In the genomic region with DNA sequence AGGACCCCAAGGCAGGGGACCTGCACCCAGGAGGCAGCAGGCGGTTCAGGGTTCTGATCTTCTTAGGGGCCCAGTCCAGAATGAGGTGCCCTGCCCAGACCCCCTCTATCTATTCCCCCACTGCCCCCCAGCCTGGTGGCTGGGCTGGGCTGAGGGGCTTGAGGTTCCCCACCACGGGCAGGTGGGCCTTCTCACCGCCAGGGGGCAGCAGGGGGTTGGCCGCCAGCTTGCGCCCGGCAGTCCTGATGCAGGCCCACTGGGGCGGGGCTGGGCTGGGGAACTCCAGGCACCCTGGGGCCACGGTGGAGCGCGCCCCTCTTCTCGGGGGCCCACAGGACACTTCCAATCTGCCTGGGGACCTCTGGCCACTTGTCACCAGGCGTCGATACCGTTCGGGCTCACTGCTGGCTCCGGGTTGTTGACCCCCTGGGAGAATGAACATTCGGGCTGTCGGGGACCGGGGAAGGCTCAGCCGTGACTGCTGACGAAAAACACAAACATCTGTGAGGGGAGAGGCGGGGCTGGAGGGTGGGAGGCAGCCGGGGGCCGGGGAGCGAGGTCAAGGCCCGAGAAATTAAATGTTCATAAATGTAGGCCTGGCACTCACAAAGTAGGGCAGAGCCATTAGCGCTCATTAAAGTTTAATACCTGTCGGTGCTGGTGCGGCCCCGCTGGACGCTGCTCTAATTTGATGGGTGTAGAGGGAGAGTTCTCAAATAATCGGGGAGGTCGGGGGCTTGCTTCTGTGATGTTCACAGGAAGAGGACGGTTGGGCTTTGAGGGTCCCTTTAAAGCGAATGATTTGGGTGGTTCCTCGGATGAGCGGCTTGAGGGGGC, we compare ENCODE assay signal across 8 cellular contexts.
A peak's percentile ranks its signal among the peaks of the same experiment; 100 is the strongest.
DNase-seq lines count a peak whose midpoint lies in the region; ATAC-seq and TF ChIP-seq lines count a peak whose summit lies in the region.

No MANE protein-coding gene starts in this region.

- H3K9me3 ChIP-seq in sigmoid colon = no peaks in the 10 kb centered on the region

- no peak for TF ChIP-seq EP300 in sigmoid colon (IDR thresholded peaks at IDR 0.05)

- TF ChIP-seq CTCF in GM13977 (IDR thresholded peaks at IDR 0.05; ENCODE audit: extremely low read depth, insufficient read depth, missing control alignments) (peak; percentile 79), sigmoid colon (IDR thresholded peaks at IDR 0.05) (peak; percentile 86 to 95 (median 87))

- H3K27ac Mint-ChIP-seq in activated T-helper 17 cell treated with anti-CD3 and anti-CD28 coated beads, Interleukin-2, amount 50 U/mL, for 72 hours = no peak overlapping the region

- H3K36me3 ChIP-seq in sigmoid colon = no peaks in the 10 kb centered on the region

- TF ChIP-seq POLR2A in sigmoid colon (IDR thresholded peaks at IDR 0.05) = no peak

- no peaks in the 10 kb centered on the region for H3K9me3 Mint-ChIP-seq in activated T-helper 17 cell treated with anti-CD3 and anti-CD28 coated beads, Interleukin-2, amount 50 U/mL, for 72 hours

- H3K27me3 ChIP-seq in sigmoid colon = no peaks in the 10 kb centered on the region

- in situ Hi-C loops in GM13977 (cut with MboI; ENCODE audit: low pct_unique_long_range_greater_than_20kb, low sequenced_read_pairs, unreplicated experiment) = no loop called here

- H3K36me3 Mint-ChIP-seq in activated T-helper 17 cell treated with anti-CD3 and anti-CD28 coated beads, Interleukin-2, amount 50 U/mL, for 72 hours (ENCODE audit: low read depth) = no peaks in the 10 kb centered on the region

- H3K27ac ChIP-seq in sigmoid colon = peak overlapping the region; percentile 81 to 91 (median 86)

- peak; percentile 91 for DNase-seq in GM13977 (ENCODE audit: low spot score)
- DNase-seq in OCI-M1 (lab: John Stamatoyannopoulos, UW) = peak; percentile 57
- peak in 32 of 42 donors; percentile 2 to 78 (median 44) for DNase-seq in head of caudate nucleus
- peak; percentile 88 for DNase-seq in sigmoid colon
- no peak for DNase-seq in NCI-H2029 (lab: John Stamatoyannopoulos, UW)

- peak overlapping the region in 1 of 4 donors; percentile 11 for H3K4me3 ChIP-seq in sigmoid colon

- 53 to 62% methylated on average over 37 of the region's 37 CpGs for WGBS in sigmoid colon, 2 donors

- H3K4me1 Mint-ChIP-seq in activated T-helper 17 cell treated with anti-CD3 and anti-CD28 coated beads, Interleukin-2, amount 50 U/mL, for 72 hours = no peaks in the 10 kb centered on the region

- intact Hi-C loops in head of caudate nucleus (cut with DNase I) (no loop called here), sigmoid colon (cut with DNase I) (loop anchor here (2.0 to 10.0 kb wide), 2 partner anchors 217 to 321 kb away; no protein-coding TSS in a partner anchor)

- no peaks in the 10 kb centered on the region for H3K27me3 Mint-ChIP-seq in activated T-helper 17 cell treated with anti-CD3 and anti-CD28 coated beads, Interleukin-2, amount 50 U/mL, for 72 hours

- peak; percentile 75 for ATAC-seq in activated T-helper 17 cell treated with anti-CD3 and anti-CD28 coated beads, Interleukin-2, amount 50 U/mL, for 72 hours (replicated peaks)
- ATAC-seq in GM18511 (IDR thresholded peaks at IDR 0.05; ENCODE audit: unreplicated experiment) = no peak
- no peak for ATAC-seq in GM21367 (IDR thresholded peaks at IDR 0.05; ENCODE audit: unreplicated experiment)

- peaks cover 0 to 74% (median 68%) of the 10 kb centered on the region in 4 donors for H3K4me1 ChIP-seq in sigmoid colon

- no peak overlapping the region for H3K4me3 Mint-ChIP-seq in activated T-helper 17 cell treated with anti-CD3 and anti-CD28 coated beads, Interleukin-2, amount 50 U/mL, for 72 hours
